ENCODE assay signal across 13 cellular contexts in the genomic region with DNA sequence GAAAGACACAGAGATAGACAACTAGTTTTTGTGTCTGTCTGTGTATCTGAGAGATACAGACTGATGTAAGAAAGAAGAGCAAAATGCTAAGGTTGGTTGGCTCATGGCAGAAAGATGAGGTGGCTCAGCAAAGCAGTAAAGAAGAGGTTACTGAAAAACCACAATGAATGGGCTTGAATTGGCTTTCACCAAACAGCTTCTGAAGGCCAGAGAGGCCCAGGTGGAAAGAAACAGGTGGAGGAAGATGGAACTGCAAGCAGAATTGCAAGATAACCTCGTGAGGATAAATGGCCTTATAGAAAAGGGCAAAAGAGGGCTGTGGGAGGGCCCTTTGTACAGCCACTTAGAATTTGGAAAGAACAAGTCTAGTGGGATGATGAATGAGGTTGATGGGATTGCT. TPM values are rescaled to one million over a fixed set of nuclear protein-coding genes. Genes with fewer than 3 reads are reported as not detected.
"Had no signal": no experiment of that assay in that cellular context is flagged by ENCODE, and none has a peak within 500 bp of the region (broad histone marks: within the 10 kb centered on the region; RNA-seq: fewer than 3 reads in every experiment).

No MANE protein-coding gene starts in this region.

- FAIRE-seq: urothelium cell line had no signal

- H3K27ac Mint-ChIP-seq: brain had no signal

- H3K4me1 Mint-ChIP-seq: brain had no signal

- DNase-seq: activated T-cell treated with anti-CD3 and anti-CD28 coated beads, Interleukin-2, amount 50 U/mL, for 4 hours; amniotic stem cell; effector memory CD4-positive, alpha-beta T cell; kidney glomerular epithelial cell; retina; T-helper 9 cell; thyroid gland had no signal

- H3K9me3 ChIP-seq: gastroesophageal sphincter, thyroid gland had no signal

- H3K27me3 Mint-ChIP-seq: brain had no signal

- H3K9me3 Mint-ChIP-seq: activated T-cell treated with anti-CD3 and anti-CD28 coated beads, Interleukin-2, amount 50 U/mL, for 4 hours; brain had no signal

- ATAC-seq: activated T-cell treated with anti-CD3 and anti-CD28 coated beads, Interleukin-2, amount 50 U/mL, for 4 hours; gastroesophageal sphincter had no signal

- H3K36me3 Mint-ChIP-seq: brain had no signal

- H3K4me3 Mint-ChIP-seq: activated T-cell treated with anti-CD3 and anti-CD28 coated beads, Interleukin-2, amount 50 U/mL, for 4 hours; brain had no signal

- H3K27me3 ChIP-seq: gastroesophageal sphincter, thyroid gland had no signal

- H3K27ac ChIP-seq: gastroesophageal sphincter, thyroid gland had no signal

RNA-seq across cellular contexts. Expression of a gene that starts 39.6 kb away (rescaled TPM):
- total RNA-seq: epithelial cell of proximal tubule had no signal

RNA-seq across cellular contexts. Expression of a gene that starts 57.9 kb away (rescaled TPM):
- total RNA-seq: epithelial cell of proximal tubule, gastroesophageal sphincter, lower leg skin, myocyte, thyroid gland had no signal
